In the genomic region with DNA sequence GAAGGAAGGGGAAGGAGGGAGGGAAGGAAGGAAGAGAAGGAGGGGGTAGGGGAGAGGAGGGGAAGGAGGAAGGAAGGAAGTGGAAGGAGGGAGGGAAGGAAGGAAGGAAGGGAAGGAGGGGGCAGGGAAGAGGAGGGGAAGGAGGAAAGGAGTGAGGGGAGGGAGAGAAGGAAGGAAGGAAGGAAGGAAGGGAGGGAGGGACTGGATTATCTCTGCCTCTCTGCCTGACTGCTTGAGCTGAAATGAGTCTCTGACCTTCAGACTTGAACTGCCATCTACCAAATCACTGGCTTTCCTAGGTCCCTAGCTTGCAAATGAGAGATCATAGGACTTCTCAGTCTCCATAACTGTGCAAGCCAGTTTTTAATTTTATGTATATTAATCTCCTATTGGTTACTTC, we compare ENCODE assay signal across 31 cellular contexts.
"Had no signal": no experiment of that assay in that cellular context is flagged by ENCODE, and none has a peak within 500 bp of the region (broad histone marks: within the 10 kb centered on the region; RNA-seq: fewer than 3 reads in every experiment).

No MANE protein-coding gene starts in this region.

- H3K27ac ChIP-seq: neural progenitor cell, neutrophil, parathyroid adenoma, psoas muscle, skin epidermis, spleen, suprapubic skin, testis, tibial artery, transverse colon, vagina had no signal

- H3K4me3 ChIP-seq: neural progenitor cell, psoas muscle, skin epidermis, smooth muscle cell, spleen, suprapubic skin, testis, tibial artery, transverse colon, vagina had no signal

- H3K79me2 ChIP-seq: parathyroid adenoma had no signal

- H3K4me1 Mint-ChIP-seq: natural killer cell; stimulated activated memory B cell treated with anti-CD40 and anti-IgM and Interleukin-4, amounts not matched to agents 10 μg/mL and 1 μg/mL and 100 μg/mL, for 72 hours; stimulated activated naive CD8-positive, alpha-beta T cell treated with anti-CD3 and anti-CD28 coated beads, Interleukin-15, amount 100 ng/mL, for 72 hours had no signal

- H3K9me3 ChIP-seq: psoas muscle, testis, transverse colon, vagina had no signal

- H3K4me2 ChIP-seq: neural progenitor cell, smooth muscle cell had no signal

- H2AFZ ChIP-seq: neural progenitor cell, parathyroid adenoma had no signal

- H3K9ac ChIP-seq: neural progenitor cell, parathyroid adenoma had no signal

- FAIRE-seq: urothelium cell line had no signal

- ATAC-seq: naive thymus-derived CD4-positive, alpha-beta T cell; natural killer cell; psoas muscle; right cardiac atrium; sciatic nerve; stimulated activated memory B cell treated with anti-CD40 and anti-IgM and Interleukin-4, amounts not matched to agents 10 μg/mL and 1 μg/mL and 100 μg/mL, for 72 hours; stimulated activated naive CD8-positive, alpha-beta T cell treated with anti-CD3 and anti-CD28 coated beads, Interleukin-15, amount 100 ng/mL, for 72 hours; stimulated activated naive CD8-positive, alpha-beta T cell treated with anti-CD3 and anti-CD28 coated beads, Interleukin-15, Interleukin-2, amounts not matched to agents 100 U/mL and 50 U/mL, for 24 hours had no signal

- H3K27me3 ChIP-seq: neural progenitor cell, neutrophil, testis, transverse colon, vagina had no signal

- H3K27ac Mint-ChIP-seq: naive thymus-derived CD4-positive, alpha-beta T cell; natural killer cell; neural progenitor cell; progenitor cell of endocrine pancreas; stimulated activated memory B cell treated with anti-CD40 and anti-IgM and Interleukin-4, amounts not matched to agents 10 μg/mL and 1 μg/mL and 100 μg/mL, for 72 hours; type B pancreatic cell had no signal

- H3K36me3 ChIP-seq: neural progenitor cell, neutrophil, spleen, suprapubic skin, tibial artery, transverse colon, vagina had no signal

- H3K27me3 Mint-ChIP-seq: progenitor cell of endocrine pancreas had no signal

- H3K4me3 Mint-ChIP-seq: naive thymus-derived CD4-positive, alpha-beta T cell; natural killer cell; nephron; neural progenitor cell; stimulated activated memory B cell treated with anti-CD40 and anti-IgM and Interleukin-4, amounts not matched to agents 10 μg/mL and 1 μg/mL and 100 μg/mL, for 72 hours; stimulated activated naive CD8-positive, alpha-beta T cell treated with anti-CD3 and anti-CD28 coated beads, Interleukin-15, amount 100 ng/mL, for 72 hours; type B pancreatic cell had no signal

- H3K4me1 ChIP-seq: parathyroid adenoma, psoas muscle, spleen, suprapubic skin, testis, tibial artery, transverse colon, vagina had no signal

- DNase-seq: naive thymus-derived CD4-positive, alpha-beta T cell; natural killer cell; nucleus accumbens; psoas muscle; right cardiac atrium; spleen; stimulated activated CD4-positive, alpha-beta T cell treated with anti-CD3 and anti-CD28 coated beads, Interleukin-12 subunit alpha, Interleukin-12 subunit beta, amount 100 ng/mL, for 4 hours; stimulated activated CD4-positive, alpha-beta T cell treated with anti-CD3 and anti-CD28 coated beads, Interleukin-1b, Interleukin-23, amount 100 ng/mL, for 48 hours; stimulated activated CD4-positive, alpha-beta T cell treated with anti-CD3 and anti-CD28 coated beads, Interleukin-4, amount 100 ng/mL, for 1 hour; stimulated activated CD4-positive, alpha-beta T cell treated with anti-CD3 and anti-CD28 coated beads, Interleukin-4, amount 100 ng/mL, for 4 hours; stimulated activated CD8-positive, alpha-beta memory T cell treated with anti-CD3 and anti-CD28 coated beads, Interleukin-4, amount 100 ng/mL, for 48 hours; stimulated activated naive CD4-positive, alpha-beta T cell; stimulated activated naive CD8-positive, alpha-beta T cell treated with anti-CD3 and anti-CD28 coated beads, Interleukin-15, amount 100 ng/mL, for 72 hours; stimulated activated naive CD8-positive, alpha-beta T cell treated with anti-CD3 and anti-CD28 coated beads, Interleukin-15, Interleukin-2, amounts not matched to agents 100 U/mL and 50 U/mL, for 24 hours; substantia nigra; testis; tibial artery; transverse colon had no signal
